Comparison of ENCODE assay signal across 11 cellular contexts in genomic region chr9:32554107-32554506, GRCh38. TPM values are rescaled to one million over a fixed set of nuclear protein-coding genes. Genes with fewer than 3 reads are reported as not detected.
DNase-seq lines count a peak whose midpoint lies in the region; ATAC-seq and TF ChIP-seq lines count a peak whose summit lies in the region.
"Had no signal": no experiment of that assay in that cellular context is flagged by ENCODE, and none has a peak within 500 bp of the region (broad histone marks: within the 10 kb centered on the region; RNA-seq: fewer than 3 reads in every experiment).

No MANE protein-coding gene starts in this region.

- H3K4me3 Mint-ChIP-seq in MCF 10A (ENCODE audit: unreplicated experiment) = no peak overlapping the region

- no peak overlapping the region for H3K27ac ChIP-seq in breast epithelium
- peak overlapping the region; percentile 94 for H3K27ac ChIP-seq in smooth muscle cell (ENCODE audit: low read depth)
- H3K27ac ChIP-seq: SJCRH30 had no signal

- H2AFZ ChIP-seq in smooth muscle cell (ENCODE audit: low read depth) = no peak overlapping the region

- no peak for ATAC-seq in HG02588 (IDR thresholded peaks at IDR 0.05; ENCODE audit: unreplicated experiment)

- intact Hi-C loops in MCF 10A (cut with micrococcal nuclease) (no loop called here), breast epithelium (cut with DNase I; ENCODE audit: low total_unique reads) (loop anchor here (10.0 kb wide), 1 partner anchor 169 kb away; the partner anchor contains the start of gene ACO1)

- TF ChIP-seq POLR2A in breast epithelium (IDR thresholded peaks at IDR 0.05) = no peak

- H3K27me3 ChIP-seq in breast epithelium (no peaks in the 10 kb centered on the region), smooth muscle cell (ENCODE audit: low read depth) (no peaks in the 10 kb centered on the region)
- H3K27me3 ChIP-seq: dorsolateral prefrontal cortex, SJCRH30 had no signal

- H3K27me3 Mint-ChIP-seq in MCF 10A (ENCODE audit: insufficient read depth, unreplicated experiment) = no peaks in the 10 kb centered on the region
- H3K27me3 Mint-ChIP-seq: activated CD4-positive, alpha-beta memory T cell treated with anti-CD3 and anti-CD28 coated beads for 36 hours had no signal

- TF ChIP-seq CTCF in MCF 10A (IDR thresholded peaks at IDR 0.05; ENCODE audit: unreplicated experiment) (no peak), breast epithelium (IDR thresholded peaks at IDR 0.05) (no peak), choroid plexus epithelial cell (conservative IDR thresholded peaks at IDR 0.05; ENCODE audit: low read depth, low read length) (no peak), smooth muscle cell (IDR thresholded peaks at IDR 0.05; ENCODE audit: borderline replicate concordance, insufficient read depth, poor library complexity, severe bottlenecking) (no peak)

- POLR2A ChIA-PET in MCF 10A (lab: Yijun Ruan, JAX) = interaction anchor here (0.5 to 2.9 kb wide), 6 partner anchors 19 to 472 kb away, joined by 4 to 15 read pairs (median 4); partner anchors contain the start of genes ACO1, NDUFB6 and RIGI

- DNase-seq in MCF 10A (ENCODE audit: unreplicated experiment) (peak; percentile 9), breast epithelium (ENCODE audit: low spot score in 2 of 2) (no peak), OCI-M2 (lab: John Stamatoyannopoulos, UW; ENCODE audit: unreplicated experiment) (peak; percentile 44), choroid plexus epithelial cell (ENCODE audit: low read depth) (peak; percentile 47), smooth muscle cell (lab: John Stamatoyannopoulos, UW; ENCODE audit: unreplicated experiment) (no peak), NCI-H2107 treated with DMSO at 0.1 percent for 48 hours (lab: John Stamatoyannopoulos, UW; ENCODE audit: unreplicated experiment) (no peak), retina (no peak)
- DNase-seq: activated CD4-positive, alpha-beta memory T cell treated with anti-CD3 and anti-CD28 coated beads for 36 hours; dorsolateral prefrontal cortex; SJCRH30 had no signal

- peaks cover 17% of the 10 kb centered on the region for H4K20me1 ChIP-seq in smooth muscle cell (ENCODE audit: low read depth)

- no peak overlapping the region for H3K4me2 ChIP-seq in smooth muscle cell

- peaks cover 10% of the 10 kb centered on the region for H3K4me1 Mint-ChIP-seq in MCF 10A (ENCODE audit: insufficient read depth, unreplicated experiment)

- no peak overlapping the region for H3K9ac ChIP-seq in smooth muscle cell (ENCODE audit: low read depth)

- H3K4me1 ChIP-seq in breast epithelium = peaks cover 0 to 7% of the 10 kb centered on the region in 2 donors
- H3K4me1 ChIP-seq in smooth muscle cell (ENCODE audit: low read depth) = no peaks in the 10 kb centered on the region
- H3K4me1 ChIP-seq: SJCRH30 had no signal

- H3F3A ChIP-seq in smooth muscle cell (ENCODE audit: low read depth) = peaks cover 7% of the 10 kb centered on the region

- BruUV-seq in MCF 10A (replicated peaks; lab: Mats Ljungman, UMichigan) = no TSS peak

- no peaks in the 10 kb centered on the region for H3K9me3 ChIP-seq in breast epithelium
- no peaks in the 10 kb centered on the region for H3K9me3 ChIP-seq in smooth muscle cell (replicated peaks; ENCODE audit: low read depth)
- H3K9me3 ChIP-seq: SJCRH30 had no signal

- CTCF ChIA-PET in MCF 10A (lab: Yijun Ruan, JAX) = interaction anchor here (0.6 to 1.7 kb wide), 2 partner anchors 15 to 176 kb away, joined by 3 to 9 read pairs; no protein-coding TSS in a partner anchor

- H3K4me3 ChIP-seq in breast epithelium (no peak overlapping the region), choroid plexus epithelial cell (ENCODE audit: low read depth, low read length) (no peak overlapping the region), smooth muscle cell (no peak overlapping the region)
- H3K4me3 ChIP-seq: SJCRH30 had no signal

- 83% methylated on average over 2 of the region's 2 CpGs for WGBS in smooth muscle cell (ENCODE audit: low lambda C conversion rate)

- H3K27ac Mint-ChIP-seq in MCF 10A (ENCODE audit: low read depth, unreplicated experiment) = no peak overlapping the region

- peaks cover 32% of the 10 kb centered on the region for H3K79me2 ChIP-seq in smooth muscle cell (ENCODE audit: low read depth)

- H3K36me3 ChIP-seq in breast epithelium (no peaks in the 10 kb centered on the region), smooth muscle cell (ENCODE audit: low read depth) (no peaks in the 10 kb centered on the region)
- H3K36me3 ChIP-seq: SJCRH30 had no signal

- H3K36me3 Mint-ChIP-seq in MCF 10A (ENCODE audit: insufficient read depth, unreplicated experiment) = peaks cover 13% of the 10 kb centered on the region

- no peaks in the 10 kb centered on the region for H3K9me3 Mint-ChIP-seq in MCF 10A (ENCODE audit: unreplicated experiment)
- H3K9me3 Mint-ChIP-seq: activated CD4-positive, alpha-beta memory T cell treated with anti-CD3 and anti-CD28 coated beads for 36 hours had no signal

RNA-seq across cellular contexts. Expression of gene TOPORS, which starts 1.7 kb away (rescaled TPM):
- total RNA-seq in MCF 10A (2022) (16.7 and 18.4 TPM in 2 replicates), breast epithelium (10 to 100 TPM; 20.2 to 35.6 (median 26.5) TPM), smooth muscle cell (25.3 and 34.1 TPM in 2 replicates)
- polyA plus RNA-seq in smooth muscle cell = 13.9 and 14.2 TPM in 2 replicates

RNA-seq across cellular contexts. Expression of gene SMIM27, which starts 2.0 kb away (rescaled TPM):
- total RNA-seq in MCF 10A (2022) (7.4 and 7.8 TPM in 2 replicates), breast epithelium (1 to 10 TPM; 5.6 to 8.6 (median 5.6) TPM), smooth muscle cell (2.9 and 3.5 TPM in 2 replicates)
- polyA plus RNA-seq in smooth muscle cell = 36.6 and 38.9 TPM in 2 replicates

RNA-seq across cellular contexts. Expression of gene NDUFB6, which starts 18.9 kb away (rescaled TPM):
- 56.1 and 59.6 TPM in 2 replicates for total RNA-seq in MCF 10A (2022)
- total RNA-seq in breast epithelium = 10 to 100 TPM; 26.2 to 37.4 (median 30.0) TPM
- 114 and 172 TPM in 2 replicates for total RNA-seq in smooth muscle cell
- 149 and 162 TPM in 2 replicates for polyA plus RNA-seq in smooth muscle cell

RNA-seq across cellular contexts. Expression of gene RIGI, which starts 28.1 kb away (rescaled TPM):
- total RNA-seq in MCF 10A (2022) (3.0 and 3.2 TPM in 2 replicates), breast epithelium (10 to 100 TPM in 2 of 3 donors, 1 to 10 TPM in 1; 6.4 to 16.7 (median 12.5) TPM), smooth muscle cell (4.0 and 6.8 TPM in 2 replicates)
- 1.8 and 2.3 TPM in 2 replicates for polyA plus RNA-seq in smooth muscle cell

Comparison
In these comparisons a context has a peak if more than half of its experiments do, and no peak if none do; other contexts are left out.
1. DNase-seq: peak in MCF 10A (single experiment), OCI-M2 (single experiment) and choroid plexus epithelial cell (single experiment); none in breast epithelium (0 of 2), smooth muscle cell (single experiment), NCI-H2107 treated with DMSO at 0.1 percent for 48 hours (single experiment) and retina (single experiment).